In genomic region chr7:106110238-106110560, GRCh38 we compare ENCODE assay signal across 8 cellular contexts. TPM values are rescaled to one million over a fixed set of nuclear protein-coding genes. Genes with fewer than 3 reads are reported as not detected.
DNase-seq lines count a peak whose midpoint lies in the region; ATAC-seq, FAIRE-seq and TF ChIP-seq lines count a peak whose summit lies in the region.

No MANE protein-coding gene starts in this region.

- intact Hi-C loops in PC-3 (cut with micrococcal nuclease) (loop anchor here (2.0 to 5.0 kb wide), 2 partner anchors 42 to 45 kb away; no protein-coding TSS in a partner anchor), head of caudate nucleus (cut with DNase I) (loop anchor here (5.0 kb wide), 2 partner anchors 47 to 53 kb away; no protein-coding TSS in a partner anchor)

- TF ChIP-seq CTCF in PC-3 (conservative IDR thresholded peaks at IDR 0.05; ENCODE audit: low read depth, low read length), result no peak
- TF ChIP-seq CTCF in smooth muscle cell (IDR thresholded peaks at IDR 0.05; ENCODE audit: borderline replicate concordance, insufficient read depth, poor library complexity, severe bottlenecking), result no peak

- H3K27ac Mint-ChIP-seq in T-helper 1 cell treated with Interleukin-12 subunit alpha and Interleukin-12 subunit beta and Interleukin-4 antibody, amounts not matched to agents 30 μg/mL and 1 μg/mL, for 36 hours, result no peak overlapping the region

- no TSS peak for BruUV-seq in PC-3 (replicated peaks; lab: Mats Ljungman, UMichigan)

- no peak for ATAC-seq in PC-3

- H3K9me2 ChIP-seq in PC-3 (replicated peaks; ENCODE audit: low read length), result no peaks in the 10 kb centered on the region

- CTCF ChIA-PET in PC-3 (lab: Charles Lee), result no interaction called here

- H3K9me3 Mint-ChIP-seq in T-helper 1 cell treated with Interleukin-12 subunit alpha and Interleukin-12 subunit beta and Interleukin-4 antibody, amounts not matched to agents 30 μg/mL and 1 μg/mL, for 36 hours, result no peaks in the 10 kb centered on the region

- H3K4me3 ChIP-seq in PC-3 (ENCODE audit: low read length) (peak overlapping the region; percentile 90), smooth muscle cell (peak overlapping the region; percentile 76)

- H3K4me2 ChIP-seq in PC-3 (ENCODE audit: low read length) (peak overlapping the region; percentile 79), smooth muscle cell (peak overlapping the region; percentile 93)

- peaks cover 39% of the 10 kb centered on the region for H4K20me1 ChIP-seq in PC-3 (ENCODE audit: low read length)
- H4K20me1 ChIP-seq in smooth muscle cell (ENCODE audit: low read depth), result peaks cover 61% of the 10 kb centered on the region

- H3K27me3 Mint-ChIP-seq in T-helper 1 cell treated with Interleukin-12 subunit alpha and Interleukin-12 subunit beta and Interleukin-4 antibody, amounts not matched to agents 30 μg/mL and 1 μg/mL, for 36 hours (ENCODE audit: low read depth), result peaks cover 13% of the 10 kb centered on the region

- peak overlapping the region; percentile 47 for H3K4me3 Mint-ChIP-seq in T-helper 1 cell treated with Interleukin-12 subunit alpha and Interleukin-12 subunit beta and Interleukin-4 antibody, amounts not matched to agents 30 μg/mL and 1 μg/mL, for 36 hours

- peaks cover 32% of the 10 kb centered on the region for H3K4me1 Mint-ChIP-seq in T-helper 1 cell treated with Interleukin-12 subunit alpha and Interleukin-12 subunit beta and Interleukin-4 antibody, amounts not matched to agents 30 μg/mL and 1 μg/mL, for 36 hours (ENCODE audit: low read depth)

- no peaks in the 10 kb centered on the region for H3K27me3 ChIP-seq in PC-3 (ENCODE audit: low read length)
- no peaks in the 10 kb centered on the region for H3K27me3 ChIP-seq in smooth muscle cell (ENCODE audit: low read depth)

- no peaks in the 10 kb centered on the region for H3K9me3 ChIP-seq in PC-3 (ENCODE audit: low read length)
- no peaks in the 10 kb centered on the region for H3K9me3 ChIP-seq in smooth muscle cell (replicated peaks; ENCODE audit: low read depth)

- H2AFZ ChIP-seq in PC-3 (ENCODE audit: low read length) (no peak overlapping the region), smooth muscle cell (ENCODE audit: low read depth) (no peak overlapping the region)

- H3K9ac ChIP-seq in PC-3 (ENCODE audit: low read length), result peak overlapping the region; percentile 91; the same call in 1 of the 2 replicates
- H3K9ac ChIP-seq in smooth muscle cell (ENCODE audit: low read depth), result no peak overlapping the region

- H3K79me2 ChIP-seq in PC-3 (ENCODE audit: low read length), result peaks cover 66% of the 10 kb centered on the region
- peaks cover 64% of the 10 kb centered on the region for H3K79me2 ChIP-seq in smooth muscle cell (ENCODE audit: low read depth)

- H3K36me3 Mint-ChIP-seq in T-helper 1 cell treated with Interleukin-12 subunit alpha and Interleukin-12 subunit beta and Interleukin-4 antibody, amounts not matched to agents 30 μg/mL and 1 μg/mL, for 36 hours (ENCODE audit: low read depth), result peaks cover 3% of the 10 kb centered on the region

- H3F3A ChIP-seq in PC-3 (ENCODE audit: low read length, unreplicated experiment) (no peaks in the 10 kb centered on the region), smooth muscle cell (ENCODE audit: low read depth) (peaks cover 9% of the 10 kb centered on the region)

- POLR2A ChIA-PET in PC-3 (lab: Charles Lee; ENCODE audit: unreplicated experiment), result no interaction called here

- FAIRE-seq in frontal cortex (lab: Jason Lieb, UNC), result no peak

- H3K36me3 ChIP-seq in PC-3 (ENCODE audit: low read depth, low read length) (peaks cover 6% of the 10 kb centered on the region; the same call in 1 of the 2 replicates), smooth muscle cell (ENCODE audit: low read depth) (no peaks in the 10 kb centered on the region)

- H3K4me1 ChIP-seq in PC-3 (ENCODE audit: insufficient read depth, low read length) (peaks cover 30% of the 10 kb centered on the region), smooth muscle cell (ENCODE audit: low read depth) (peaks cover 30% of the 10 kb centered on the region)

- no peak overlapping the region for H3K27ac ChIP-seq in PC-3 (ENCODE audit: low read length)
- no peak overlapping the region for H3K27ac ChIP-seq in smooth muscle cell (ENCODE audit: low read depth)

- DNase-seq in T-helper 1 cell, result no peak
- DNase-seq in PC-3, result peak; percentile 35
- peak; percentile 20 for DNase-seq in fibroblast of peridontal ligament (ENCODE audit: extremely low read depth)
- DNase-seq in smooth muscle cell (lab: John Stamatoyannopoulos, UW; ENCODE audit: unreplicated experiment), result no peak
- no peak for DNase-seq in NCI-H524 treated with DMSO at 0.1 percent for 48 hours (lab: John Stamatoyannopoulos, UW)
- no peak for DNase-seq in head of caudate nucleus
- DNase-seq in frontal cortex (ENCODE audit: low spot score in 2 of 2), result no peak

RNA-seq across cellular contexts. Expression of gene SYPL1, which starts 1.9 kb away (rescaled TPM):
- total RNA-seq in PC-3 (2014; rRNA removed), result 45.9 and 57.9 TPM in 2 replicates
- total RNA-seq in smooth muscle cell, result 93.3 and 107 TPM in 2 replicates
- polyA plus RNA-seq in smooth muscle cell, result 75.2 and 96.0 TPM in 2 replicates
- total RNA-seq in frontal cortex, result 37.5 TPM

Comparison
In these comparisons a context has a peak if more than half of its experiments do, and no peak if none do; other contexts are left out.
1. DNase-seq: peak in PC-3 (single experiment) and fibroblast of peridontal ligament (single experiment); none in T-helper 1 cell (0 of 5), smooth muscle cell (single experiment), NCI-H524 treated with DMSO at 0.1 percent for 48 hours (single experiment), head of caudate nucleus (0 of 42) and frontal cortex (0 of 2).